Comparison of ENCODE assay signal across 33 cellular contexts in genomic region chr17:50279639-50280038, GRCh38. TPM values are rescaled to one million over a fixed set of nuclear protein-coding genes. Genes with fewer than 3 reads are reported as not detected.
A peak's percentile ranks its signal among the peaks of the same experiment; 100 is the strongest.
DNase-seq lines count a peak whose midpoint lies in the region; FAIRE-seq and TF ChIP-seq lines count a peak whose summit lies in the region.
"Had no signal": no experiment of that assay in that cellular context is flagged by ENCODE, and none has a peak within 500 bp of the region (broad histone marks: within the 10 kb centered on the region; RNA-seq: fewer than 3 reads in every experiment).

No MANE protein-coding gene starts in this region.

- TF ChIP-seq CTCF in A673 (conservative IDR thresholded peaks at IDR 0.05; ENCODE audit: low read depth, low read length) (no peak), HFFc6 (IDR thresholded peaks at IDR 0.05) (no peak), astrocyte (IDR thresholded peaks at IDR 0.05; ENCODE audit: insufficient read depth, low read depth, low read length) (no peak), nephron (IDR thresholded peaks at IDR 0.05; ENCODE audit: unreplicated experiment in 3 of 3) (no peak)

- H3K27ac ChIP-seq in A673 (ENCODE audit: low read depth, low read length, poor library complexity, severe bottlenecking) (peak overlapping the region; percentile 45), astrocyte (ENCODE audit: low read depth, low read length) (no peak overlapping the region)
- H3K27ac ChIP-seq: heart left ventricle, prostate gland, SJCRH30, thyroid gland had no signal

- H3K4me2 ChIP-seq in astrocyte (ENCODE audit: low read length) = peak overlapping the region; percentile 62

- H3K36me3 ChIP-seq in A673 (ENCODE audit: insufficient read depth, low read length, poor library complexity, severe bottlenecking) = no peaks in the 10 kb centered on the region
- peaks cover 12% of the 10 kb centered on the region for H3K36me3 ChIP-seq in astrocyte (ENCODE audit: insufficient read depth, low read length)
- H3K36me3 ChIP-seq: heart left ventricle, prostate gland, SJCRH30, thyroid gland had no signal

- POLR2A ChIA-PET in A673 (lab: Charles Lee; ENCODE audit: low non-redundant PET) = no interaction called here

- peaks cover 22% of the 10 kb centered on the region for H3K4me1 ChIP-seq in A673 (ENCODE audit: insufficient read depth, low read length, poor library complexity, severe bottlenecking)
- peaks cover 22% of the 10 kb centered on the region for H3K4me1 ChIP-seq in astrocyte (ENCODE audit: insufficient read depth, low read length)
- H3K4me1 ChIP-seq: heart left ventricle, SJCRH30, thyroid gland had no signal

- peaks cover 11% of the 10 kb centered on the region for H3K36me3 Mint-ChIP-seq in HFFc6 (ENCODE audit: low read depth)
- H3K36me3 Mint-ChIP-seq in astrocyte (ENCODE audit: low read depth, unreplicated experiment) = peaks cover 33% of the 10 kb centered on the region
- H3K36me3 Mint-ChIP-seq in nephron (ENCODE audit: low read depth) = no peaks in the 10 kb centered on the region
- H3K36me3 Mint-ChIP-seq: activated CD4-positive, alpha-beta memory T cell treated with anti-CD3 and anti-CD28 coated beads for 36 hours; activated naive CD4-positive, alpha-beta T cell treated with anti-CD3 and anti-CD28 coated beads, Interleukin-2, amount 50 U/mL, for 24 hours had no signal

- H3K4me3 Mint-ChIP-seq in HFFc6 (peak overlapping the region; percentile 60; the same call in 1 of the 2 replicates), astrocyte (ENCODE audit: unreplicated experiment) (no peak overlapping the region), nephron (no peak overlapping the region)
- H3K4me3 Mint-ChIP-seq: activated CD4-positive, alpha-beta memory T cell treated with anti-CD3 and anti-CD28 coated beads for 36 hours; activated naive CD4-positive, alpha-beta T cell treated with anti-CD3 and anti-CD28 coated beads, Interleukin-2, amount 50 U/mL, for 24 hours; IgD-negative memory B cell; stimulated activated naive CD8-positive, alpha-beta T cell treated with anti-CD3 and anti-CD28 coated beads, Interleukin-15, amount 100 ng/mL, for 72 hours; T-helper 17 cell had no signal

- no peaks in the 10 kb centered on the region for H3K79me2 ChIP-seq in astrocyte (ENCODE audit: insufficient read depth, low read length)

- no peak overlapping the region for H3K9ac ChIP-seq in astrocyte (ENCODE audit: low read length)

- H2AFZ ChIP-seq in astrocyte (ENCODE audit: low read depth, low read length) = no peak overlapping the region

- H3K4me3 ChIP-seq in A673 (ENCODE audit: low read depth, low read length, poor library complexity, severe bottlenecking) = no peak overlapping the region
- no peak overlapping the region for H3K4me3 ChIP-seq in astrocyte (ENCODE audit: insufficient read depth, low read depth, low read length)
- H3K4me3 ChIP-seq: heart left ventricle, Peyer's patch, prostate gland, SJCRH30, thyroid gland had no signal

- H3K4me1 Mint-ChIP-seq in HFFc6 (ENCODE audit: low read depth) (peaks cover 34% of the 10 kb centered on the region), astrocyte (ENCODE audit: low read depth, unreplicated experiment) (peaks cover 30% of the 10 kb centered on the region), nephron (peaks cover 32% of the 10 kb centered on the region)
- H3K4me1 Mint-ChIP-seq: activated naive CD4-positive, alpha-beta T cell treated with anti-CD3 and anti-CD28 coated beads, Interleukin-2, amount 50 U/mL, for 24 hours had no signal

- CTCF ChIA-PET in A673 (lab: Charles Lee) = interaction anchor here (0.6 kb wide), 1 partner anchor 18 kb away, joined by 7 read pairs; no protein-coding TSS in a partner anchor

- DNase-seq in A673 (ENCODE audit: low spot score) = no peak
- no peak for DNase-seq in HFFc6
- no peak for DNase-seq in astrocyte (ENCODE audit: low read depth)
- no peak for DNase-seq in stimulated activated naive CD4-positive, alpha-beta T cell treated with Interleukin-2 at 50 U/mL for 16 hours (lab: John Stamatoyannopoulos, UW)
- DNase-seq in Ammon's horn (ENCODE audit: low spot score) = no peak
- no peak for DNase-seq in T-helper 1 cell
- DNase-seq in ecto neural progenitor cell (ENCODE audit: low spot score) = no peak
- DNase-seq: amygdala; C1 segment of cervical spinal cord; Caco-2; DMS79; effector memory CD4-positive, alpha-beta T cell; GDM1; heart left ventricle; NCI-H1092 treated with DMSO at 0.1 percent for 48 hours; NCI-H187; NCI-H2171; NCI-H510A treated with DMSO at 0.1 percent for 48 hours; SJCRH30; stimulated activated naive CD8-positive, alpha-beta T cell treated with anti-CD3 and anti-CD28 coated beads, Interleukin-15, amount 100 ng/mL, for 72 hours; T-helper 17 cell; thyroid gland had no signal

- H3K27me3 ChIP-seq in A673 (replicated peaks; ENCODE audit: insufficient read depth, low read depth, low read length, poor library complexity) (no peaks in the 10 kb centered on the region), astrocyte (ENCODE audit: insufficient read depth, low read length) (no peaks in the 10 kb centered on the region)
- H3K27me3 ChIP-seq: Peyer's patch had no signal

- intact Hi-C loops in A673 (cut with micrococcal nuclease; ENCODE audit: unreplicated experiment) = no loop called here

- no peak for FAIRE-seq in astrocyte (lab: Jason Lieb, UNC)
- FAIRE-seq: bronchial epithelial cell, colon had no signal

- no peaks in the 10 kb centered on the region for H4K20me1 ChIP-seq in astrocyte (ENCODE audit: insufficient read depth, low read length)

- H3K27ac Mint-ChIP-seq in HFFc6 (peak overlapping the region; percentile 63), astrocyte (ENCODE audit: unreplicated experiment) (peak overlapping the region; percentile 16), nephron (peak overlapping the region in 2 of 3 experiments; percentile 22 to 32)
- H3K27ac Mint-ChIP-seq: activated CD4-positive, alpha-beta memory T cell treated with anti-CD3 and anti-CD28 coated beads for 36 hours; activated naive CD4-positive, alpha-beta T cell treated with anti-CD3 and anti-CD28 coated beads, Interleukin-2, amount 50 U/mL, for 24 hours; activated T-helper 2 cell treated with anti-CD3 and anti-CD28 coated beads, Interferon-gamma antibody, Interleukin-2, Interleukin-4, amounts not matched to agents 10 μg/mL and 5 μg/mL and 100 μg/mL, durations not matched to agents 14 hours and 24 hours and 36 hours; IgD-negative memory B cell; stimulated activated naive CD8-positive, alpha-beta T cell treated with anti-CD3 and anti-CD28 coated beads, Interleukin-15, amount 100 ng/mL, for 72 hours; T-helper 17 cell had no signal

- H3K27me3 Mint-ChIP-seq in HFFc6 (ENCODE audit: insufficient read depth) = no peaks in the 10 kb centered on the region; the same call in 1 of the 2 replicates
- no peaks in the 10 kb centered on the region for H3K27me3 Mint-ChIP-seq in astrocyte (ENCODE audit: low read depth, unreplicated experiment)
- peaks cover 16% of the 10 kb centered on the region for H3K27me3 Mint-ChIP-seq in nephron (ENCODE audit: low read depth)

- H3K9me3 Mint-ChIP-seq in HFFc6 = no peaks in the 10 kb centered on the region
- H3K9me3 Mint-ChIP-seq in astrocyte (ENCODE audit: unreplicated experiment) = peaks cover 7% of the 10 kb centered on the region
- no peaks in the 10 kb centered on the region for H3K9me3 Mint-ChIP-seq in nephron
- H3K9me3 Mint-ChIP-seq: activated CD4-positive, alpha-beta memory T cell treated with anti-CD3 and anti-CD28 coated beads for 36 hours; activated naive CD4-positive, alpha-beta T cell treated with anti-CD3 and anti-CD28 coated beads, Interleukin-2, amount 50 U/mL, for 24 hours; IgD-negative memory B cell; stimulated activated naive CD8-positive, alpha-beta T cell treated with anti-CD3 and anti-CD28 coated beads, Interleukin-15, amount 100 ng/mL, for 72 hours had no signal

- H3K9me3 ChIP-seq in A673 (ENCODE audit: low read depth, low read length, poor library complexity, severe bottlenecking) = no peaks in the 10 kb centered on the region
- H3K9me3 ChIP-seq in astrocyte (ENCODE audit: insufficient read depth, low read depth, low read length) = peaks cover 3% of the 10 kb centered on the region
- H3K9me3 ChIP-seq: Caco-2, heart left ventricle, Peyer's patch, prostate gland, SJCRH30, thyroid gland had no signal

- no TSS peak for BruUV-seq in A673 (replicated peaks; lab: Mats Ljungman, UMichigan)

RNA-seq across cellular contexts. Expression of gene TMEM92, which starts 5.4 kb away (rescaled TPM):
- total RNA-seq in A673 (2021) (0.19 TPM in 1 of 2 replicates, not detected in the other), astrocyte (18.3 and 28.2 TPM in 2 replicates)
- total RNA-seq in HFFc6 (2021; fragmentation: NEBNext Ultra II Directional; extraction: Animal tissue kit (Norgen Biotek cat#: 25700)) = under 1 TPM in 3 of 6 experiments, not detected in 3; 0.17 to 0.24 (median 0.18) TPM
- total RNA-seq: heart left ventricle, lung microvascular endothelial cell, SJCRH30, skeletal muscle tissue, T-helper 17 cell, thyroid gland had no signal

Comparison
In these comparisons a context has a peak if more than half of its experiments do, and no peak if none do; other contexts are left out.
1. RNA of gene TMEM92, which starts 5.4 kb away (total RNA-seq): 18.3 to 28.2 TPM in astrocyte; 0.19 TPM in A673 and 0.17 to 0.24 TPM in HFFc6; every median in the first group is over 10 times any median in the second.
2. Peak in every context shown above with its lines, with median percentiles within 50 percentile points of each other: H3K27ac Mint-ChIP-seq.